ENCODE assay signal across 1 cellular context in the genomic region with DNA sequence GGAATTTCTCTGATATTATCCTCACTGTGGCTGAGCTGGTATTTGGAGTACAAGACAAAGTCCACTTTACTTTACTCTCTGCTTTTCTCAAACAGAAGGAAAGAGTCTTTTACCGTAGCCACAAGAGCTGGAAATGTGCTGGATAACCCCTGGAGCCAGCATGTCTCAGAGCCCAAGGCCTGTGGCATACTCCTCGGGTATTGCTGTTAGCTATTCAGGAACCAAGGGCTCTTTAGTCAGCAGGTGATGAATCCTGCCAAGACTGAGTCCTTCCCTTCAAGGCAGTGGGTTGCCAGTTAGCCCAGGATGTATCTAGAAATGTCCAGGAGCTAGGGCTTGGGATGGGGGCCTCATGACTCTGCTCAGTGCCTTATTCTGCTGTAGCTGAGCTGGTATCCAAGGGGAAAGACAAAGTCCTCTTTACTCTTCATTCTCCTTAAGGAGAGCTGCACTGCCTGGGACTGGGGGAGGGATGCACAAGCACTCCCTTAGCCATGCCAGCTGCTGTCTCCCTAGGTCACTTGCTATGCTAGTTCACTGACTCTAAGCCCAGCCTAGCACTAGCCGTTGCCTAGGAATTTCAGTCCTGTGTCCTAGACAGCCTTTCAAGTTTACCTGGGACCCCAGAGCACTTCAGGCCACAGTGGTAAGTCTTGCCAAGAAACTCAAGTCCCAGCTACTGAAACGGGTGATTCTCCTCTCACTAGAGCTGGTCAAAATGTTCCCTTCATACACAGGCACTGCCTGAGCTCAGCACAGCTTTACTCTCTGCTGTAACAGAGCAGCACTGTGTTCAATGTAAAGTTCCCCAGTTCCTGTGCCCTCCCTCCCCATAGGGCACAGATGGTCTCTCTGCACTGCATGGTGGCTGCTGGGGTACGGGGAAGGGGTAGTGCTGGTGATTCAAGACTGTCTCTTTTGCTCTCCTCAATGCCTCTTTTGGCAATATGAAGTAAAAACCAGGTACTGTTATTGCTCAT.
TF ChIP-seq lines count a peak whose summit lies in the region.

No MANE protein-coding gene starts in this region.

TF ChIP-seq in H1, 55 proteins besides CTCF, POLR2A, EP300 and RAD21 (continued from another document):
- TF ChIP-seq RFX5 (IDR thresholded peaks at IDR 0.05; ENCODE audit: borderline replicate concordance, low read depth, low read length): no peak
- no peak for TF ChIP-seq SIN3A (conservative IDR thresholded peaks at IDR 0.05 in 1 of 2, IDR thresholded peaks at IDR 0.05 in 1 of 2; ENCODE audit: low read depth in 1 of 2, low read length in 2 of 2)
- no peak for TF ChIP-seq CHD2 (IDR thresholded peaks at IDR 0.05; ENCODE audit: low read length)
- TF ChIP-seq, protein P1, sequence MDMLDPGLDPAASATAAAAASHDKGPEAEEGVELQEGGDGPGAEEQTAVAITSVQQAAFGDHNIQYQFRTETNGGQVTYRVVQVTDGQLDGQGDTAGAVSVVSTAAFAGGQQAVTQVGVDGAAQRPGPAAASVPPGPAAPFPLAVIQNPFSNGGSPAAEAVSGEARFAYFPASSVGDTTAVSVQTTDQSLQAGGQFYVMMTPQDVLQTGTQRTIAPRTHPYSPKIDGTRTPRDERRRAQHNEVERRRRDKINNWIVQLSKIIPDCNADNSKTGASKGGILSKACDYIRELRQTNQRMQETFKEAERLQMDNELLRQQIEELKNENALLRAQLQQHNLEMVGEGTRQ (IDR thresholded peaks at IDR 0.05; ENCODE audit: low read length): no peak
- TF ChIP-seq, protein P2, sequence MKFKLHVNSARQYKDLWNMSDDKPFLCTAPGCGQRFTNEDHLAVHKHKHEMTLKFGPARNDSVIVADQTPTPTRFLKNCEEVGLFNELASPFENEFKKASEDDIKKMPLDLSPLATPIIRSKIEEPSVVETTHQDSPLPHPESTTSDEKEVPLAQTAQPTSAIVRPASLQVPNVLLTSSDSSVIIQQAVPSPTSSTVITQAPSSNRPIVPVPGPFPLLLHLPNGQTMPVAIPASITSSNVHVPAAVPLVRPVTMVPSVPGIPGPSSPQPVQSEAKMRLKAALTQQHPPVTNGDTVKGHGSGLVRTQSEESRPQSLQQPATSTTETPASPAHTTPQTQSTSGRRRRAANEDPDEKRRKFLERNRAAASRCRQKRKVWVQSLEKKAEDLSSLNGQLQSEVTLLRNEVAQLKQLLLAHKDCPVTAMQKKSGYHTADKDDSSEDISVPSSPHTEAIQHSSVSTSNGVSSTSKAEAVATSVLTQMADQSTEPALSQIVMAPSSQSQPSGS (IDR thresholded peaks at IDR 0.05; ENCODE audit: low read length): no peak
- no peak for TF ChIP-seq CBX5 (IDR thresholded peaks at IDR 0.05; ENCODE audit: low read depth, low read length)
- no peak for TF ChIP-seq RBBP5 (IDR thresholded peaks at IDR 0.05; ENCODE audit: borderline replicate concordance, low read depth, low read length)
- TF ChIP-seq CHD1 (IDR thresholded peaks at IDR 0.05; ENCODE audit: low read depth, low read length): no peak
TF ChIP-seq in H1: peak in this region for 0.
